Comparison of ENCODE assay signal across 8 cellular contexts in the genomic region with DNA sequence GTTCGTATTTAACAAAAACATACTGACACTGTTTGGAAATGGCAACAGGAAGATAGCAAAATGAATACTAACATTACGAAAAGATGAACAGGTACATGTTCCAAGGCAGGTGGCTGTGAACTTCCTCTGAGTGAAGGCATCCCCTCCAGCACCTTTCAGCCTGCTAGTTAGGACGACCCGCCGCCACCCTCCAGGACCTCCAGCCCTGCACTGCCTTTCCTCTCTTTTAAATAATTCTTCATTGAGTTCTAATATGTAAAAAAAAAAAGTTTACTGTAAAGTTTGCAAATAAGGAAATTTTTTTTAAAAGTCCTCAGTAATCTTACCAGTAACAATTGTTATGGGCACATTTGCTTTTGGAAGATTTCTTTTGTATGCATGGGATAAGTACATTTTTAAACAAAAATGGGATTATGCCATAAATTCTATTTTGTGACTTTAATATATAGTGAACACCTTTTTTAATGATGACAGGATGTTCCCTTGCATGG. TPM values are rescaled to one million over a fixed set of nuclear protein-coding genes. Genes with fewer than 3 reads are reported as not detected.
DNase-seq lines count a peak whose midpoint lies in the region; ATAC-seq and TF ChIP-seq lines count a peak whose summit lies in the region.

No MANE protein-coding gene starts in this region.

- H3K4me2 ChIP-seq in OCI-LY7 (ENCODE audit: low read length) = peak overlapping the region; percentile 91

- H3K27ac ChIP-seq in OCI-LY7 (ENCODE audit: low read depth, low read length, poor library complexity, severe bottlenecking) (peak overlapping the region; percentile 97), coronary artery (peak overlapping the region; percentile 99 to 100)

- no peaks in the 10 kb centered on the region for H3K9me3 Mint-ChIP-seq in natural killer cell treated with Interleukin-12 subunit alpha and Interleukin-12 subunit beta and Interleukin-15 and Interleukin-18, amount 100 ng/mL, for 72 hours

- no TSS peak for BruUV-seq in OCI-LY7 (replicated peaks; lab: Mats Ljungman, UMichigan)

- H3K4me3 ChIP-seq in BJ (ENCODE audit: low read depth, low read length) (peak overlapping the region; percentile 72), OCI-LY7 (ENCODE audit: low read depth, low read length, poor library complexity, severe bottlenecking) (peak overlapping the region; percentile 73), coronary artery (peak overlapping the region; percentile 90)

- TF ChIP-seq CTCF in BJ (IDR thresholded peaks at IDR 0.05; ENCODE audit: insufficient read depth, low read depth, low read length) (no peak), OCI-LY7 (conservative IDR thresholded peaks at IDR 0.05; ENCODE audit: low read length) (no peak), coronary artery (IDR thresholded peaks at IDR 0.05) (no peak)

- no peaks in the 10 kb centered on the region for H3K9me3 ChIP-seq in OCI-LY7 (ENCODE audit: low read length)

- no peaks in the 10 kb centered on the region for H3K9me2 ChIP-seq in OCI-LY7 (ENCODE audit: insufficient read depth, low read length)

- no peaks in the 10 kb centered on the region for H3K27me3 ChIP-seq in BJ (ENCODE audit: control insufficient read depth, insufficient read depth, low read length)

- intact Hi-C loops in OCI-LY7 (cut with micrococcal nuclease; ENCODE audit: unreplicated experiment) = no loop called here

- DNase-seq in BJ (ENCODE audit: low read depth) (no peak), OCI-LY7 (ENCODE audit: low spot score) (no peak), coronary artery (ENCODE audit: low spot score) (peak; percentile 75), midbrain (lab: John Stamatoyannopoulos, UW) (no peak), NCI-H1048 (lab: John Stamatoyannopoulos, UW) (no peak)
- DNase-seq in natural killer cell treated with Interleukin-12 subunit alpha and Interleukin-12 subunit beta and Interleukin-15 and Interleukin-18, amount 100 ng/mL, for 72 hours (ENCODE audit: low spot score) = no peak
- no peak for DNase-seq in stimulated activated CD4-positive, alpha-beta T cell treated with anti-CD3 and anti-CD28 coated beads, Interleukin-4, amount 100 ng/mL, for 24 hours

- POLR2A ChIA-PET in BJ (lab: Charles Lee) (interaction anchor here (0.9 kb wide), 2 partner anchors 71 to 79 kb away, joined by 3 read pairs; a partner anchor contains a TSS), OCI-LY7 (lab: Charles Lee) (interaction anchor here (0.8 kb wide), 1 partner anchor 9 kb away, joined by 7 read pairs; no protein-coding TSS in a partner anchor)

- peaks cover 39% of the 10 kb centered on the region for H3K36me3 Mint-ChIP-seq in natural killer cell treated with Interleukin-12 subunit alpha and Interleukin-12 subunit beta and Interleukin-15 and Interleukin-18, amount 100 ng/mL, for 72 hours

- H3K36me3 ChIP-seq in BJ (ENCODE audit: control insufficient read depth, insufficient read depth, low read length) (peaks cover 12% of the 10 kb centered on the region), OCI-LY7 (ENCODE audit: insufficient read depth, low read length) (peaks cover 33% of the 10 kb centered on the region)

- no peak for ATAC-seq in natural killer cell treated with Interleukin-12 subunit alpha and Interleukin-12 subunit beta and Interleukin-15 and Interleukin-18, amount 100 ng/mL, for 72 hours
- no peak for ATAC-seq in GM18873 (IDR thresholded peaks at IDR 0.05; ENCODE audit: low FRiP score, unreplicated experiment)

- CTCF ChIA-PET in BJ (lab: Yijun Ruan, JAX) = no interaction called here
- CTCF ChIA-PET in OCI-LY7 (lab: Charles Lee; ENCODE audit: unreplicated experiment) = no interaction called here

- peaks cover 77% of the 10 kb centered on the region for H3K4me1 ChIP-seq in OCI-LY7 (ENCODE audit: insufficient read depth, low read length, poor library complexity, severe bottlenecking)

- H3K27me3 Mint-ChIP-seq in natural killer cell treated with Interleukin-12 subunit alpha and Interleukin-12 subunit beta and Interleukin-15 and Interleukin-18, amount 100 ng/mL, for 72 hours = no peaks in the 10 kb centered on the region

- H3K4me1 Mint-ChIP-seq in natural killer cell treated with Interleukin-12 subunit alpha and Interleukin-12 subunit beta and Interleukin-15 and Interleukin-18, amount 100 ng/mL, for 72 hours (ENCODE audit: low read depth in 2 of 2) = peaks cover 84 to 96% of the 10 kb centered on the region in 2 donors

- H4K20me1 ChIP-seq in OCI-LY7 (ENCODE audit: insufficient read depth, low read length) = peaks cover 24% of the 10 kb centered on the region

- H3K27ac Mint-ChIP-seq in natural killer cell treated with Interleukin-12 subunit alpha and Interleukin-12 subunit beta and Interleukin-15 and Interleukin-18, amount 100 ng/mL, for 72 hours = peak overlapping the region; percentile 99 to 100

- H3K4me3 Mint-ChIP-seq in natural killer cell treated with Interleukin-12 subunit alpha and Interleukin-12 subunit beta and Interleukin-15 and Interleukin-18, amount 100 ng/mL, for 72 hours = peak overlapping the region; percentile 98

- H3K79me2 ChIP-seq in OCI-LY7 (ENCODE audit: insufficient read depth, low read depth, low read length) = peaks cover 100% of the 10 kb centered on the region

- no peak overlapping the region for H2AFZ ChIP-seq in OCI-LY7 (ENCODE audit: low read length)

RNA-seq across cellular contexts. Expression of a gene that starts 6.0 kb away (rescaled TPM):
- 59.2 and 87.2 TPM in 2 replicates for polyA plus RNA-seq in BJ (2011; rRNA removed)
- 274 and 373 TPM in 2 replicates for polyA minus RNA-seq in BJ (2011; rRNA and poly(A)+ RNA removed)
- 30.1 and 52.2 TPM in 2 replicates for total RNA-seq in OCI-LY7 (2014; rRNA removed; shearing (Covaris generic))
- total RNA-seq in OCI-LY7 (2022) = 390 and 440 TPM in 2 replicates
- 100 to 1,000 TPM; 432 to 571 TPM for total RNA-seq in natural killer cell treated with Interleukin-12 subunit alpha and Interleukin-12 subunit beta and Interleukin-15 and Interleukin-18, amount 100 ng/mL, for 72 hours

RNA-seq across cellular contexts. Expression of a gene that starts 42.2 kb away (rescaled TPM):
- 15.0 and 21.6 TPM in 2 replicates for polyA plus RNA-seq in BJ (2011; rRNA removed)
- polyA minus RNA-seq in BJ (2011; rRNA and poly(A)+ RNA removed) = 13.0 and 15.4 TPM in 2 replicates
- total RNA-seq in OCI-LY7 (2014; rRNA removed; shearing (Covaris generic)) = 36.7 and 55.8 TPM in 2 replicates
- 31.5 and 37.6 TPM in 2 replicates for total RNA-seq in OCI-LY7 (2022)
- total RNA-seq in natural killer cell treated with Interleukin-12 subunit alpha and Interleukin-12 subunit beta and Interleukin-15 and Interleukin-18, amount 100 ng/mL, for 72 hours = 10 to 100 TPM; 50.5 to 68.4 TPM

RNA-seq across cellular contexts. Expression of a gene that starts 46.2 kb away (rescaled TPM):
- polyA plus RNA-seq in BJ (2011; rRNA removed) = 1.1 and 2.1 TPM in 2 replicates
- polyA minus RNA-seq in BJ (2011; rRNA and poly(A)+ RNA removed) = 2.3 TPM in 2 replicates
- total RNA-seq in OCI-LY7 (2014; rRNA removed; shearing (Covaris generic)) = 5.9 and 7.0 TPM in 2 replicates
- 20.7 and 24.0 TPM in 2 replicates for total RNA-seq in OCI-LY7 (2022)
- 10 to 100 TPM; 10.8 to 12.6 TPM for total RNA-seq in natural killer cell treated with Interleukin-12 subunit alpha and Interleukin-12 subunit beta and Interleukin-15 and Interleukin-18, amount 100 ng/mL, for 72 hours
